In genomic region chr10:124465003-124465776, GRCh38 we compare ENCODE assay signal across 13 cellular contexts. TPM values are rescaled to one million over a fixed set of nuclear protein-coding genes. Genes with fewer than 3 reads are reported as not detected.
A peak's percentile ranks its signal among the peaks of the same experiment; 100 is the strongest.
DNase-seq lines count a peak whose midpoint lies in the region; ATAC-seq and TF ChIP-seq lines count a peak whose summit lies in the region.
"Had no signal": no experiment of that assay in that cellular context is flagged by ENCODE, and none has a peak within 500 bp of the region (broad histone marks: within the 10 kb centered on the region; RNA-seq: fewer than 3 reads in every experiment).

No MANE protein-coding gene starts in this region.

- H3K9me3 Mint-ChIP-seq in activated T-cell treated with anti-CD3 and anti-CD28 coated beads, Interleukin-2, amount 50 U/mL, for 24 hours, result no peaks in the 10 kb centered on the region

- H3K36me3 ChIP-seq in osteoblast (ENCODE audit: insufficient read depth, low read length), result no peaks in the 10 kb centered on the region

- peaks cover 26% of the 10 kb centered on the region for H3K4me1 Mint-ChIP-seq in activated T-cell treated with anti-CD3 and anti-CD28 coated beads, Interleukin-2, amount 50 U/mL, for 24 hours (ENCODE audit: low read depth)
- H3K4me1 Mint-ChIP-seq in T-helper 17 cell, result peaks cover 23% of the 10 kb centered on the region

- H3K27me3 ChIP-seq in osteoblast (ENCODE audit: insufficient read depth, low read length), result no peaks in the 10 kb centered on the region

- H3K79me2 ChIP-seq in osteoblast (ENCODE audit: insufficient read depth, low read length), result no peaks in the 10 kb centered on the region

- peaks cover 11% of the 10 kb centered on the region for H4K20me1 ChIP-seq in osteoblast (ENCODE audit: insufficient read depth, low read length)

- H3K4me2 ChIP-seq in osteoblast (ENCODE audit: insufficient read depth, low read length), result no peak overlapping the region

- no peak for TF ChIP-seq CTCF in osteoblast (IDR thresholded peaks at IDR 0.05; ENCODE audit: extremely low read depth, low read depth, low read length)

- H3K27me3 Mint-ChIP-seq in activated T-cell treated with anti-CD3 and anti-CD28 coated beads, Interleukin-2, amount 50 U/mL, for 24 hours, result no peaks in the 10 kb centered on the region
- H3K27me3 Mint-ChIP-seq in T-helper 17 cell, result no peaks in the 10 kb centered on the region

- ATAC-seq in HG03095 (IDR thresholded peaks at IDR 0.05; ENCODE audit: unreplicated experiment), result peak; percentile 58
- no peak for ATAC-seq in T-helper 17 cell

- H3K27ac ChIP-seq in osteoblast (ENCODE audit: low read depth, low read length), result no peak overlapping the region

- no peak overlapping the region for H3K4me3 ChIP-seq in osteoblast (ENCODE audit: insufficient read depth, low read length)

- peak overlapping the region; percentile 27 for H3K4me3 Mint-ChIP-seq in activated T-cell treated with anti-CD3 and anti-CD28 coated beads, Interleukin-2, amount 50 U/mL, for 24 hours
- peak overlapping the region; percentile 52 for H3K4me3 Mint-ChIP-seq in T-helper 17 cell

- no peak for DNase-seq in activated T-cell treated with anti-CD3 and anti-CD28 coated beads, Interleukin-2, amount 50 U/mL, for 24 hours
- DNase-seq in activated T-cell treated with anti-CD3 and anti-CD28 coated beads, Interleukin-2, amount 50 U/mL, for 48 hours, result no peak
- no peak for DNase-seq in T-helper 17 cell
- peak; percentile 73 for DNase-seq in osteoblast (ENCODE audit: insufficient read length, low spot score, missing footprints)
- no peak for DNase-seq in NCI-H128 (lab: John Stamatoyannopoulos, UW; ENCODE audit: unreplicated experiment)
- no peak for DNase-seq in epidermal melanocyte (ENCODE audit: insufficient read length, low spot score)
- DNase-seq in D341Med (ENCODE audit: low spot score), result no peak
- DNase-seq: ACHN, retina had no signal

- no peak overlapping the region for H2AFZ ChIP-seq in osteoblast (ENCODE audit: low read length)

- no peaks in the 10 kb centered on the region for H3K4me1 ChIP-seq in osteoblast (ENCODE audit: insufficient read depth, low read length)

- H3K9me3 ChIP-seq in T-helper 17 cell (ENCODE audit: control insufficient read depth, low read length, poor library complexity, severe bottlenecking) (no peaks in the 10 kb centered on the region), osteoblast (ENCODE audit: low read depth, low read length) (no peaks in the 10 kb centered on the region)

- H3K27ac Mint-ChIP-seq in activated T-cell treated with anti-CD3 and anti-CD28 coated beads, Interleukin-2, amount 50 U/mL, for 24 hours, result peak overlapping the region; percentile 53
- peak overlapping the region; percentile 87 for H3K27ac Mint-ChIP-seq in T-helper 17 cell

- H3K36me3 Mint-ChIP-seq in activated T-cell treated with anti-CD3 and anti-CD28 coated beads, Interleukin-2, amount 50 U/mL, for 24 hours (ENCODE audit: low read depth), result peaks cover 6% of the 10 kb centered on the region
- H3K36me3 Mint-ChIP-seq in T-helper 17 cell (ENCODE audit: low read depth), result no peaks in the 10 kb centered on the region

RNA-seq across cellular contexts. Expression of gene LHPP, which starts 3.6 kb away (rescaled TPM):
- total RNA-seq in T-helper 17 cell (10 to 100 TPM; 19.9 to 21.1 TPM), osteoblast (11.5 and 17.7 TPM in 2 replicates)

RNA-seq across cellular contexts. Expression of gene NKX1-2, which starts 15.4 kb away (rescaled TPM):
- not detected for total RNA-seq in T-helper 17 cell
- not detected in 2 replicates for total RNA-seq in osteoblast
- total RNA-seq: LHCN-M2; subcutaneous adipose tissue; T-helper 2 cell treated with Interferon-gamma antibody and Interleukin-4, amounts not matched to agents 100 ng/mL and 5 ng/mL, for 36 hours had no signal

RNA-seq across cellular contexts. Expression of gene OAT, which starts 46.5 kb away (rescaled TPM):
- total RNA-seq in T-helper 17 cell, result 10 to 100 TPM; 26.2 to 27.1 TPM
- total RNA-seq in osteoblast, result 202 and 227 TPM in 2 replicates
